ENCODE assay signal across 8 cellular contexts in genomic region chr7:26061340-26062239, GRCh38.
DNase-seq lines count a peak whose midpoint lies in the region; ATAC-seq and TF ChIP-seq lines count a peak whose summit lies in the region.

No MANE protein-coding gene starts in this region.

- ATAC-seq in GM19463 (IDR thresholded peaks at IDR 0.05; ENCODE audit: unreplicated experiment) (peak; percentile 44), HG03097 (IDR thresholded peaks at IDR 0.05; ENCODE audit: low FRiP score, unreplicated experiment) (no peak)

- no peaks in the 10 kb centered on the region for H3K9me3 ChIP-seq in ascending aorta

- no peaks in the 10 kb centered on the region for H3K27me3 ChIP-seq in ascending aorta

- intact Hi-C loops in ascending aorta (cut with DNase I), result loop anchor here (1.0 kb wide), 1 partner anchor 169 kb away; no protein-coding TSS in a partner anchor

- no peaks in the 10 kb centered on the region for H3K4me1 ChIP-seq in ascending aorta

- H3K4me3 ChIP-seq in ascending aorta, result no peak overlapping the region

- DNase-seq in Ammon's horn (ENCODE audit: low spot score), result peak; percentile 23
- DNase-seq in NCI-H146 (lab: John Stamatoyannopoulos, UW), result peak; percentile 92
- DNase-seq in T-helper 1 cell, result peak; percentile 33 to 66 (median 56)
- DNase-seq in ascending aorta (ENCODE audit: low spot score in 2 of 2), result peak in 1 of 2 donors; percentile 74
- peak; percentile 91 for DNase-seq in iPS-NIHi7 (ENCODE audit: extremely low spot score)
- DNase-seq in stimulated activated CD4-positive, alpha-beta T cell treated with anti-CD3 and anti-CD28 coated beads, Interleukin-2, amount 100 ng/mL, for 4 hours (ENCODE audit: low read depth), result peak; percentile 50

- no peak overlapping the region for H3K27ac ChIP-seq in ascending aorta

- TF ChIP-seq CTCF in ascending aorta (IDR thresholded peaks at IDR 0.05), result peak; percentile 21 to 61 (median 54)

- no peaks in the 10 kb centered on the region for H3K36me3 ChIP-seq in ascending aorta
